Comparison of ENCODE assay signal across 12 cellular contexts in the genomic region with DNA sequence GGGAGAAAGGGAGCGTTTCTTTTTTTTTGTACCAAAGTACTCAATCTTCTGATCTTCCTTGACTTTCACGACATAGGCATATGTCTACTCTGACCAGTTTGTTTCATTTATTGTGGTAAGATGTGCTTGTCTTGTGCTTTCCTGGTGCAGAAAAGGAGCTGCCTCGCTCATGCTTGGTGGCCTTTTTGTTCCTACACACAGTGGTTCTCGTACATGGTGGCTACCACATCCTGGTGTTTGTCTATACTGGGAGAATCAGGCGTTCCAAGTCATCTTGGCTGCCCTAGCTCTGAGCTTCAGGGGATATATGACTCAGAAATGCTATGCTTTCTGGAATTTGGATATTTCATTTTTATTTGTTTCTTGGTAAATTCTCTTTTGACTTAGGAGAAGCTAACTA. TPM values are rescaled to one million over a fixed set of nuclear protein-coding genes. Genes with fewer than 3 reads are reported as not detected.
DNase-seq lines count a peak whose midpoint lies in the region; ATAC-seq and TF ChIP-seq lines count a peak whose summit lies in the region.
"Had no signal": no experiment of that assay in that cellular context is flagged by ENCODE, and none has a peak within 500 bp of the region (broad histone marks: within the 10 kb centered on the region; RNA-seq: fewer than 3 reads in every experiment).

No MANE protein-coding gene starts in this region.

- peak; percentile 33 for DNase-seq in activated CD4-positive, alpha-beta T cell treated with anti-CD3 and anti-CD28 coated beads for 36 hours
- DNase-seq in activated CD4-positive, alpha-beta T cell treated with anti-CD3 and anti-CD28 coated beads for 4 hours = no peak
- DNase-seq in PC-9 (peak in 1 of 2 experiments; percentile 43), chondrocyte (ENCODE audit: low spot score) (no peak), osteocyte (ENCODE audit: extremely low spot score, unreplicated experiment) (no peak), hypothalamus (lab: John Stamatoyannopoulos, UW) (no peak), adrenal gland (no peak)
- DNase-seq: 8988T, nucleus accumbens had no signal

- POLR2A ChIA-PET in activated CD4-positive, alpha-beta T cell treated with anti-CD3 and anti-CD28 coated beads for 36 hours (lab: Charles Lee) = no interaction called here
- POLR2A ChIA-PET in PC-9 (lab: Charles Lee; ENCODE audit: unreplicated experiment) = no interaction called here

- peak overlapping the region; percentile 39 for H3K4me2 ChIP-seq in PC-9

- TF ChIP-seq POLR2A in adrenal gland (IDR thresholded peaks at IDR 0.05) = no peak

- peak overlapping the region; percentile 65 for H3K27ac Mint-ChIP-seq in activated CD4-positive, alpha-beta T cell treated with anti-CD3 and anti-CD28 coated beads for 36 hours
- H3K27ac Mint-ChIP-seq in chondrocyte (ENCODE audit: unreplicated experiment) = peak overlapping the region; percentile 29
- peak overlapping the region; percentile 84 for H3K27ac Mint-ChIP-seq in osteocyte (ENCODE audit: unreplicated experiment)

- no peak overlapping the region for H3K4me3 Mint-ChIP-seq in activated CD4-positive, alpha-beta T cell treated with anti-CD3 and anti-CD28 coated beads for 36 hours
- no peak overlapping the region for H3K4me3 Mint-ChIP-seq in chondrocyte (ENCODE audit: unreplicated experiment)
- no peak overlapping the region for H3K4me3 Mint-ChIP-seq in osteocyte (ENCODE audit: unreplicated experiment)

- H4K20me1 ChIP-seq in PC-9 (ENCODE audit: insufficient read depth) = no peaks in the 10 kb centered on the region

- H3K36me3 Mint-ChIP-seq in activated CD4-positive, alpha-beta T cell treated with anti-CD3 and anti-CD28 coated beads for 36 hours (ENCODE audit: low read depth) = peaks cover 48% of the 10 kb centered on the region
- H3K36me3 Mint-ChIP-seq in chondrocyte (ENCODE audit: low read depth) (no peaks in the 10 kb centered on the region), osteocyte (ENCODE audit: unreplicated experiment) (no peaks in the 10 kb centered on the region)

- CTCF ChIA-PET in activated CD4-positive, alpha-beta T cell treated with anti-CD3 and anti-CD28 coated beads for 36 hours (lab: Charles Lee) = interaction anchor here (0.6 to 2.0 kb wide), 5 partner anchors 9 to 69 kb away, joined by 3 to 9 read pairs (median 3); no protein-coding TSS in a partner anchor
- CTCF ChIA-PET in PC-9 (lab: Charles Lee) = interaction anchor here (0.6 kb wide), 1 partner anchor 33 kb away, joined by 3 read pairs; no protein-coding TSS in a partner anchor

- intact Hi-C loops in activated CD4-positive, alpha-beta T cell treated with anti-CD3 and anti-CD28 coated beads for 36 hours (cut with DNase I, micrococcal nuclease) = no loop called here
- intact Hi-C loops in PC-9 (cut with micrococcal nuclease; ENCODE audit: unreplicated experiment) = no loop called here
- intact Hi-C loops in adrenal gland (cut with DNase I) = no loop called here

- no peaks in the 10 kb centered on the region for H3K27me3 Mint-ChIP-seq in activated CD4-positive, alpha-beta T cell treated with anti-CD3 and anti-CD28 coated beads for 36 hours
- H3K27me3 Mint-ChIP-seq in chondrocyte (ENCODE audit: low read depth) = no peaks in the 10 kb centered on the region
- no peaks in the 10 kb centered on the region for H3K27me3 Mint-ChIP-seq in osteocyte (ENCODE audit: unreplicated experiment)

- WGBS in adrenal gland, 4 donors = 83 to 88% (median 85%) methylated on average over 5 of the region's 5 CpGs

- H3K9me3 Mint-ChIP-seq in activated CD4-positive, alpha-beta T cell treated with anti-CD3 and anti-CD28 coated beads for 36 hours (ENCODE audit: low read depth) = no peaks in the 10 kb centered on the region
- no peaks in the 10 kb centered on the region for H3K9me3 Mint-ChIP-seq in chondrocyte (ENCODE audit: low read depth)
- H3K9me3 Mint-ChIP-seq in osteocyte (ENCODE audit: unreplicated experiment) = no peaks in the 10 kb centered on the region

- H3K9me2 ChIP-seq in PC-9 (ENCODE audit: insufficient read depth) = no peaks in the 10 kb centered on the region

- BruUV-seq in PC-9 (replicated peaks; lab: Mats Ljungman, UMichigan) = no TSS peak

- TF ChIP-seq CTCF in PC-9 (conservative IDR thresholded peaks at IDR 0.05) (no peak), chondrocyte (IDR thresholded peaks at IDR 0.05) (no peak), osteocyte (IDR thresholded peaks at IDR 0.05) (no peak), adrenal gland (IDR thresholded peaks at IDR 0.05) (no peak)

- H3K9me3 ChIP-seq in PC-9 (ENCODE audit: insufficient read depth, low read depth) (no peaks in the 10 kb centered on the region), adrenal gland (replicated peaks in 1 of 3) (no peaks in the 10 kb centered on the region)
- H3K9me3 ChIP-seq: thoracic aorta had no signal

- H3K4me1 Mint-ChIP-seq in activated CD4-positive, alpha-beta T cell treated with anti-CD3 and anti-CD28 coated beads for 36 hours = peaks cover 38% of the 10 kb centered on the region
- H3K4me1 Mint-ChIP-seq in chondrocyte (ENCODE audit: low read depth) (peaks cover 26% of the 10 kb centered on the region), osteocyte (ENCODE audit: unreplicated experiment) (peaks cover 23% of the 10 kb centered on the region)

- no peaks in the 10 kb centered on the region for H3K79me2 ChIP-seq in PC-9 (ENCODE audit: low read depth)

- H3K4me3 ChIP-seq in PC-9 (no peak overlapping the region), adrenal gland (no peak overlapping the region)
- H3K4me3 ChIP-seq: thoracic aorta had no signal

- no peak overlapping the region for H3K27ac ChIP-seq in PC-9
- H3K27ac ChIP-seq in adrenal gland = no peak overlapping the region
- H3K27ac ChIP-seq: thoracic aorta had no signal

- H2AFZ ChIP-seq in PC-9 = no peak overlapping the region

- peaks cover 11% of the 10 kb centered on the region for H3K4me1 ChIP-seq in PC-9 (replicated peaks; ENCODE audit: insufficient read depth)
- no peaks in the 10 kb centered on the region for H3K4me1 ChIP-seq in adrenal gland (replicated peaks in 1 of 2)

- no peaks in the 10 kb centered on the region for H3K36me3 ChIP-seq in PC-9 (ENCODE audit: low read depth)
- no peaks in the 10 kb centered on the region for H3K36me3 ChIP-seq in adrenal gland (replicated peaks in 1 of 2)
- H3K36me3 ChIP-seq: thoracic aorta had no signal

- H3K27me3 ChIP-seq in PC-9 (ENCODE audit: insufficient read depth, low read depth) (no peaks in the 10 kb centered on the region), adrenal gland (no peaks in the 10 kb centered on the region)

- peak; percentile 50 for ATAC-seq in activated CD4-positive, alpha-beta T cell treated with anti-CD3 and anti-CD28 coated beads for 36 hours
- ATAC-seq in HG03520 (IDR thresholded peaks at IDR 0.05; ENCODE audit: unreplicated experiment) = no peak
- ATAC-seq: HepG2 had no signal

- peaks cover 10% of the 10 kb centered on the region; the same call in 1 of the 2 replicates for H3F3A ChIP-seq in PC-9 (ENCODE audit: insufficient read depth, low read depth)

RNA-seq across cellular contexts. Expression of a gene that starts 31.8 kb away (rescaled TPM):
- total RNA-seq in activated CD4-positive, alpha-beta T cell treated with anti-CD3 and anti-CD28 coated beads for 36 hours = 10 to 100 TPM; 29.2 to 35.9 TPM
- total RNA-seq in PC-9 (2021) = 0.95 and 1.8 TPM in 2 replicates
- 0.13 to 0.51 TPM (median 0.20 TPM) in 3 replicates for total RNA-seq in chondrocyte
- 0.83 and 0.86 TPM in 2 replicates for total RNA-seq in osteocyte
- total RNA-seq in adrenal gland = 10 to 100 TPM in 1 of 8 donors, 1 to 10 TPM in 2, under 1 TPM in 5; 0.14 to 11.8 (median 0.53) TPM
- polyA plus RNA-seq in adrenal gland = 1 to 10 TPM in 1 of 3 donors, under 1 TPM in 2; 0.72 to 1.3 (median 0.75) TPM
- total RNA-seq: thoracic aorta had no signal

Comparison
In these comparisons a context has a peak if more than half of its experiments do, and no peak if none do; other contexts are left out.
1. H3K27ac Mint-ChIP-seq: peak in every context shown above with its lines; median percentile 84 in osteocyte; 65 in activated CD4-positive, alpha-beta T cell treated with anti-CD3 and anti-CD28 coated beads for 36 hours; 29 in chondrocyte.